8 cellular contexts compared by ENCODE assay signal in the genomic region with DNA sequence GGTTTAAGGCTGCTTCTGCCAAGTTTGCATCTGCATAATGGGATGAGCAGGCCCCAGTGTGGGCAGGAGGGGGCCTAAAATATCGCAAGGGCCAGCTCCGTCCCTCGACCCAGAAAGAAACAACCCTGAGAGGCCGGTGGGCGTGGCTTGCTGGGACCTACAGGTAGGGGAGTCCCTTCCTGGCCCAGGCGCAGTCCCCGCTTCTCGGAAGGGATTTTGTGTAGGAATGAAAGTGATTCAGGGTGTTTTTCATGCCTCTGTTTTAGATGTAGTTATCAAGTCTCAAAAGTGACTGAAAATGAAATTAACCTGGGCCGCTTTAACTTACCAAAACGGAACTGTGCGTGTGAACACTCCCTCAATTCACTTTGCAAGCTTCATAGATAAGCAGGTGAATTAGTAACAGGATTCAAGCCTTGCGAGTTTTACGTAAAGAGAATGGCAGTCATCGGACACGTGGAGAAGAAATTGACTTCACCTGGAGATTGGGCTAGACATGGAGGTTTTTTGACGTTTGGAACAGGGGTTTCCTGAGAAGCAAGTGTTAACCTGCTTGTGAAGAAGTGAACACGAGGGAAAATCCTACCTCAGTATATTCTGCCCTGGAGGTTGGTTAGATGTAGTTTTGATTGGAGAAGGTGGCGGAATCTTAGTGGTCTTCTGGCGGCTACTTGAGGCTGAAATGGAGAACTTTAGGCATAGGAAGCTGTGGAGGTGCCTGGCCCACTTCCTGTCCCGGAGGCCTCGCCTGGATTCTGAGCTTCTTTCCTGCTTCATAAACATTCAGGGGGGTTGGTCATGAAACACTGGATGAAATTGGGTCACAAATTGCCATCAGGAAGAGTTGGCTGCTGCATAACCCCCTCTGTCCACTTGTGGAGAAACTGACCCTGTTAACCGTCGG. TPM values are rescaled to one million over a fixed set of nuclear protein-coding genes. Genes with fewer than 3 reads are reported as not detected.
DNase-seq lines count a peak whose midpoint lies in the region; ATAC-seq and TF ChIP-seq lines count a peak whose summit lies in the region.

No MANE protein-coding gene starts in this region.

- TF ChIP-seq POLR2A in IMR-90 (IDR thresholded peaks at IDR 0.05; ENCODE audit: low read depth, low read length): no peak

- H3K14ac ChIP-seq in IMR-90 (replicated peaks; ENCODE audit: low read depth, low read length): peak overlapping the region; percentile 55; the same call in 1 of the 2 replicates

- H3K18ac ChIP-seq in IMR-90 (ENCODE audit: low read depth, low read length): no peak overlapping the region

- H3K9me3 Mint-ChIP-seq in activated CD8-positive, alpha-beta T cell treated with anti-CD3 and anti-CD28 coated beads for 36 hours: no peaks in the 10 kb centered on the region
- no peaks in the 10 kb centered on the region for H3K9me3 Mint-ChIP-seq in natural killer cell treated with Interleukin-12 subunit alpha and Interleukin-12 subunit beta and Interleukin-15 and Interleukin-18, amount 100 ng/mL, for 72 hours
- peaks cover 5% of the 10 kb centered on the region for H3K9me3 Mint-ChIP-seq in stimulated activated naive CD8-positive, alpha-beta T cell treated with anti-CD3 and anti-CD28 coated beads, Interleukin-15, Interleukin-2, amounts not matched to agents 100 ng/mL and 50 ng/mL, for 24 hours

- peaks cover 48 to 60% of the 10 kb centered on the region in 2 experiments for H3K79me1 ChIP-seq in IMR-90 (ENCODE audit: low read depth in 1 of 2, low read length in 2 of 2)

- H2BK5ac ChIP-seq in IMR-90 (ENCODE audit: low read depth, low read length, poor library complexity, severe bottlenecking): no peak overlapping the region

- H3K4me1 ChIP-seq in IMR-90 (ENCODE audit: control insufficient read depth, insufficient read depth, low read length) (peaks cover 6% of the 10 kb centered on the region), endocrine pancreas (ENCODE audit: control insufficient read depth, insufficient read depth, low read length) (no peaks in the 10 kb centered on the region)

- H3K23ac ChIP-seq in IMR-90 (ENCODE audit: low read depth, low read length): peak overlapping the region; percentile 22; the same call in 1 of the 2 replicates

- POLR2A ChIA-PET in IMR-90 (lab: Charles Lee; ENCODE audit: unreplicated experiment): no interaction called here
- POLR2A ChIA-PET in activated CD8-positive, alpha-beta T cell treated with anti-CD3 and anti-CD28 coated beads for 36 hours (lab: Charles Lee): interaction anchor here (0.6 to 4.5 kb wide), 44 partner anchors 9 to 446 kb away, joined by 3 to 63 read pairs (median 4); no protein-coding TSS in a partner anchor

- H3K4ac ChIP-seq in IMR-90 (ENCODE audit: low read depth, low read length): no peak overlapping the region

- peak overlapping the region; percentile 58 for H2AFZ ChIP-seq in IMR-90 (replicated peaks; ENCODE audit: low read length, poor library complexity)

- in situ Hi-C loops in IMR-90 (cut with MboI; ENCODE audit: low sequenced_read_pairs): no loop called here

- no peak for TF ChIP-seq CTCF in IMR-90 (conservative IDR thresholded peaks at IDR 0.05; ENCODE audit: low read depth, low read length)
- no peak for TF ChIP-seq CTCF in activated CD8-positive, alpha-beta T cell treated with anti-CD3 and anti-CD28 coated beads for 36 hours (IDR thresholded peaks at IDR 0.05)

- no peak overlapping the region for H4K91ac ChIP-seq in IMR-90 (ENCODE audit: insufficient read depth, low read depth, low read length)

- H3K27ac ChIP-seq in IMR-90 (ENCODE audit: insufficient read depth, low read length): no peak overlapping the region

- H2BK120ac ChIP-seq in IMR-90 (ENCODE audit: low read depth, low read length): no peak overlapping the region

- WGBS in IMR-90 (ENCODE audit: extremely low coverage in 2 of 2, insufficient read length in 1 of 2), 2 experiments: 100% methylated on average over 2 of the region's 23 CpGs; no CpG with 5 or more reads in 1 of the 2 experiments

- H3K4me3 ChIP-seq in IMR-90 (ENCODE audit: insufficient read depth, low read depth, low read length): peak overlapping the region; percentile 87
- H3K4me3 ChIP-seq in endocrine pancreas (ENCODE audit: control insufficient read depth, insufficient read depth, low read length): peak overlapping the region; percentile 81

- DNase-seq in COLO668 (lab: John Stamatoyannopoulos, UW; ENCODE audit: unreplicated experiment) (peak; percentile 87), IMR-90 (no peak), Ammon's horn (ENCODE audit: low spot score) (no peak)
- peak; percentile 97 for DNase-seq in activated CD8-positive, alpha-beta T cell treated with anti-CD3 and anti-CD28 coated beads for 36 hours
- DNase-seq in natural killer cell treated with Interleukin-12 subunit alpha and Interleukin-12 subunit beta and Interleukin-15 and Interleukin-18, amount 100 ng/mL, for 72 hours (ENCODE audit: low spot score): peak; percentile 88

- H3K27me3 Mint-ChIP-seq in activated CD8-positive, alpha-beta T cell treated with anti-CD3 and anti-CD28 coated beads for 36 hours: no peaks in the 10 kb centered on the region
- H3K27me3 Mint-ChIP-seq in natural killer cell treated with Interleukin-12 subunit alpha and Interleukin-12 subunit beta and Interleukin-15 and Interleukin-18, amount 100 ng/mL, for 72 hours: no peaks in the 10 kb centered on the region
- H3K27me3 Mint-ChIP-seq in stimulated activated naive CD8-positive, alpha-beta T cell treated with anti-CD3 and anti-CD28 coated beads, Interleukin-15, Interleukin-2, amounts not matched to agents 100 ng/mL and 50 ng/mL, for 24 hours: no peaks in the 10 kb centered on the region

- no peak overlapping the region for H2BK15ac ChIP-seq in IMR-90 (ENCODE audit: low read depth, low read length)

- H3K36me3 Mint-ChIP-seq in activated CD8-positive, alpha-beta T cell treated with anti-CD3 and anti-CD28 coated beads for 36 hours (ENCODE audit: low read depth): peaks cover 55% of the 10 kb centered on the region
- no peaks in the 10 kb centered on the region for H3K36me3 Mint-ChIP-seq in natural killer cell treated with Interleukin-12 subunit alpha and Interleukin-12 subunit beta and Interleukin-15 and Interleukin-18, amount 100 ng/mL, for 72 hours
- H3K36me3 Mint-ChIP-seq in stimulated activated naive CD8-positive, alpha-beta T cell treated with anti-CD3 and anti-CD28 coated beads, Interleukin-15, Interleukin-2, amounts not matched to agents 100 ng/mL and 50 ng/mL, for 24 hours (ENCODE audit: low read depth): peaks cover 54% of the 10 kb centered on the region

- H4K5ac ChIP-seq in IMR-90 (ENCODE audit: low read depth, low read length): no peak overlapping the region

- no peaks in the 10 kb centered on the region for H3K36me3 ChIP-seq in IMR-90 (ENCODE audit: control insufficient read depth, insufficient read depth, low read length)
- H3K36me3 ChIP-seq in endocrine pancreas (ENCODE audit: control insufficient read depth, insufficient read depth, low read length): no peaks in the 10 kb centered on the region

- peak overlapping the region; percentile 72 for H3K4me2 ChIP-seq in IMR-90 (ENCODE audit: low read depth, low read length)

- dilution Hi-C loops in IMR-90 (cut with HindIII; ENCODE audit: low sequenced_read_pairs, unreplicated experiment): no loop called here

- peaks cover 61% of the 10 kb centered on the region for H4K20me1 ChIP-seq in IMR-90 (ENCODE audit: insufficient read depth, low read length)

- peaks cover 19% of the 10 kb centered on the region for H3K9me1 ChIP-seq in IMR-90 (ENCODE audit: insufficient read depth, low read length)

- H3K27me3 ChIP-seq in IMR-90 (ENCODE audit: control insufficient read depth, insufficient read depth, low read length): no peaks in the 10 kb centered on the region; the same call in 1 of the 2 replicates
- H3K27me3 ChIP-seq in endocrine pancreas (ENCODE audit: control insufficient read depth, insufficient read depth, low read length): no peaks in the 10 kb centered on the region

- H2AK9ac ChIP-seq in IMR-90 (replicated peaks; ENCODE audit: low read depth, low read length, poor library complexity): peak overlapping the region; percentile 79

- H2BK20ac ChIP-seq in IMR-90 (ENCODE audit: low read depth, low read length): no peak overlapping the region

- H3K4me1 Mint-ChIP-seq in activated CD8-positive, alpha-beta T cell treated with anti-CD3 and anti-CD28 coated beads for 36 hours (ENCODE audit: low read depth): peaks cover 58% of the 10 kb centered on the region
- peaks cover 56 to 79% of the 10 kb centered on the region in 2 donors for H3K4me1 Mint-ChIP-seq in natural killer cell treated with Interleukin-12 subunit alpha and Interleukin-12 subunit beta and Interleukin-15 and Interleukin-18, amount 100 ng/mL, for 72 hours (ENCODE audit: low read depth in 2 of 2)
- H3K4me1 Mint-ChIP-seq in stimulated activated naive CD8-positive, alpha-beta T cell treated with anti-CD3 and anti-CD28 coated beads, Interleukin-15, Interleukin-2, amounts not matched to agents 100 ng/mL and 50 ng/mL, for 24 hours (ENCODE audit: low read depth): peaks cover 84% of the 10 kb centered on the region

- CTCF ChIA-PET in IMR-90 (lab: Yijun Ruan, JAX): interaction anchor here (0.6 to 0.8 kb wide), 2 partner anchors 8 to 346 kb away, joined by 3 to 7 read pairs; no protein-coding TSS in a partner anchor
- CTCF ChIA-PET in activated CD8-positive, alpha-beta T cell treated with anti-CD3 and anti-CD28 coated beads for 36 hours (lab: Charles Lee): interaction anchor here (0.9 to 3.4 kb wide), 17 partner anchors 8 to 353 kb away, joined by 3 to 14 read pairs (median 5); no protein-coding TSS in a partner anchor

- H4K8ac ChIP-seq in IMR-90 (ENCODE audit: low read depth in 2 of 2, low read length in 2 of 2): no peak overlapping the region

- H3K9ac ChIP-seq in IMR-90 (ENCODE audit: low read depth, low read length): peak overlapping the region; percentile 85
- peak overlapping the region; percentile 83 for H3K9ac ChIP-seq in endocrine pancreas (ENCODE audit: control insufficient read depth, insufficient read depth, low read length)

- ATAC-seq in GM21447 (IDR thresholded peaks at IDR 0.05; ENCODE audit: unreplicated experiment): peak; percentile 50
- ATAC-seq in IMR-90 (ENCODE audit: low read depth): no peak
- peak; percentile 64 for ATAC-seq in activated CD8-positive, alpha-beta T cell treated with anti-CD3 and anti-CD28 coated beads for 36 hours
- ATAC-seq in natural killer cell treated with Interleukin-12 subunit alpha and Interleukin-12 subunit beta and Interleukin-15 and Interleukin-18, amount 100 ng/mL, for 72 hours: peak; percentile 43 to 65

- H3K56ac ChIP-seq in IMR-90 (ENCODE audit: extremely low read depth, insufficient read depth, low read length): no peak overlapping the region

- H3K9me3 ChIP-seq in IMR-90 (ENCODE audit: control insufficient read depth, insufficient read depth, low read length): no peaks in the 10 kb centered on the region
- no peaks in the 10 kb centered on the region for H3K9me3 ChIP-seq in endocrine pancreas (ENCODE audit: control insufficient read depth, low read length)

- peak overlapping the region; percentile 94 for H3K4me3 Mint-ChIP-seq in activated CD8-positive, alpha-beta T cell treated with anti-CD3 and anti-CD28 coated beads for 36 hours
- peak overlapping the region; percentile 96 for H3K4me3 Mint-ChIP-seq in natural killer cell treated with Interleukin-12 subunit alpha and Interleukin-12 subunit beta and Interleukin-15 and Interleukin-18, amount 100 ng/mL, for 72 hours
- peak overlapping the region; percentile 97 for H3K4me3 Mint-ChIP-seq in stimulated activated naive CD8-positive, alpha-beta T cell treated with anti-CD3 and anti-CD28 coated beads, Interleukin-15, Interleukin-2, amounts not matched to agents 100 ng/mL and 50 ng/mL, for 24 hours

- no peak for TF ChIP-seq RAD21 in IMR-90 (IDR thresholded peaks at IDR 0.05; ENCODE audit: low read length)

- no peak overlapping the region for H2AK5ac ChIP-seq in IMR-90 (ENCODE audit: low read depth, low read length)

- intact Hi-C loops in IMR-90 (cut with micrococcal nuclease): loop anchor here (5.0 to 10.0 kb wide), 5 partner anchors 121 to 402 kb away; no protein-coding TSS in a partner anchor
- intact Hi-C loops in activated CD8-positive, alpha-beta T cell treated with anti-CD3 and anti-CD28 coated beads for 36 hours (cut with micrococcal nuclease): loop anchor here (2.0 to 10.0 kb wide), 5 partner anchors 50 to 341 kb away; no protein-coding TSS in a partner anchor

- no TSS peak for BruUV-seq in IMR-90 (replicated peaks; lab: Mats Ljungman, UMichigan)

- peak overlapping the region; percentile 98 for H3K27ac Mint-ChIP-seq in activated CD8-positive, alpha-beta T cell treated with anti-CD3 and anti-CD28 coated beads for 36 hours
- peak overlapping the region; percentile 91 to 94 for H3K27ac Mint-ChIP-seq in natural killer cell treated with Interleukin-12 subunit alpha and Interleukin-12 subunit beta and Interleukin-15 and Interleukin-18, amount 100 ng/mL, for 72 hours
- H3K27ac Mint-ChIP-seq in stimulated activated naive CD8-positive, alpha-beta T cell treated with anti-CD3 and anti-CD28 coated beads, Interleukin-15, Interleukin-2, amounts not matched to agents 100 ng/mL and 50 ng/mL, for 24 hours: peak overlapping the region; percentile 98

RNA-seq across cellular contexts. Expression of gene NCK2, which starts 1.7 kb away (rescaled TPM):
- 15.8 and 25.8 TPM in 2 replicates for total RNA-seq in IMR-90 (2012; rRNA removed)
- 22.2 and 29.5 TPM in 2 replicates for polyA plus RNA-seq in IMR-90 (2012; rRNA removed)
- 21.0 and 45.4 TPM in 2 replicates for polyA plus RNA-seq in IMR-90 (2012; cell fraction: cytosol; rRNA removed)
- 13.7 and 14.9 TPM in 2 replicates for polyA plus RNA-seq in IMR-90 (2012; cell fraction: nucleus; rRNA removed; ENCODE audit: low replicate concordance)
- 10 to 100 TPM; 68.3 to 69.7 TPM for total RNA-seq in activated CD8-positive, alpha-beta T cell treated with anti-CD3 and anti-CD28 coated beads for 36 hours
- total RNA-seq in natural killer cell treated with Interleukin-12 subunit alpha and Interleukin-12 subunit beta and Interleukin-15 and Interleukin-18, amount 100 ng/mL, for 72 hours: 10 to 100 TPM; 44.7 to 47.4 TPM

Comparison
In these comparisons a context has a peak if more than half of its experiments do, and no peak if none do; other contexts are left out.
1. DNase-seq: peak in COLO668 (single experiment), activated CD8-positive, alpha-beta T cell treated with anti-CD3 and anti-CD28 coated beads for 36 hours (single experiment) and natural killer cell treated with Interleukin-12 subunit alpha and Interleukin-12 subunit beta and Interleukin-15 and Interleukin-18, amount 100 ng/mL, for 72 hours (single experiment); none in IMR-90 (single experiment) and Ammon's horn (single experiment).
2. Peak in every context shown above with its lines, with median percentiles within 50 percentile points of each other: H3K27ac Mint-ChIP-seq and H3K4me3 Mint-ChIP-seq.